ENCODE assay signal across 8 cellular contexts in the genomic region with DNA sequence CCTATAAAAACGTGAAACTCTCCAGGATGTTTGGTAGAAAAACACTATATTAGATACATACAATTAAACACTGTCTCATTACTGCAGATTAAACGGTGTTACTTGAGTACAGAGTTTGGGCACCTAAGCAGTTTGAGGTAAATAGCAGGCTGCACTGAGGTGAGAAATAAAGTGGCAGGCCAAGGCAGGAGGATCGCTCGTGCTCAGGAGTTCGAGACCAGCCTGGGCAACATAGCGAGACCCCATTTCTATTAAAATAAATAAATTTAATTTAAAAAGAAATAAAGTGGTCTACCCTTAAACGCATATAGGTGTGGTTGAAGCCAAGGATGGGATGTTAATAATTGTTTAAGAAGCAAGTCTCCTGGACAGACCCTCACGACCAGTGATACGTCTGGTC. TPM values are rescaled to one million over a fixed set of nuclear protein-coding genes. Genes with fewer than 3 reads are reported as not detected.
DNase-seq lines count a peak whose midpoint lies in the region; ATAC-seq and TF ChIP-seq lines count a peak whose summit lies in the region.

No MANE protein-coding gene starts in this region.

- CTCF ChIA-PET in BJ (lab: Yijun Ruan, JAX), result interaction anchor here (0.6 kb wide), 1 partner anchor 71 kb away, joined by 3 read pairs; no protein-coding TSS in a partner anchor

- H3K9me3 Mint-ChIP-seq in dendritic cell treated with granulocyte-macrophage colony-stimulating factor and Interleukin-4, amounts not matched to agents 40 ng/mL and 50 ng/mL, for 4 days, result no peaks in the 10 kb centered on the region
- no peaks in the 10 kb centered on the region for H3K9me3 Mint-ChIP-seq in naive B cell

- peak overlapping the region; percentile 95 for H3K4me3 Mint-ChIP-seq in dendritic cell treated with granulocyte-macrophage colony-stimulating factor and Interleukin-4, amounts not matched to agents 40 ng/mL and 50 ng/mL, for 4 days
- H3K4me3 Mint-ChIP-seq in naive B cell, result peak overlapping the region; percentile 93 to 99 (median 98)

- no peaks in the 10 kb centered on the region for H3K27me3 Mint-ChIP-seq in dendritic cell treated with granulocyte-macrophage colony-stimulating factor and Interleukin-4, amounts not matched to agents 40 ng/mL and 50 ng/mL, for 4 days
- H3K27me3 Mint-ChIP-seq in naive B cell, result no peaks in the 10 kb centered on the region

- no peak for DNase-seq in BJ (ENCODE audit: low read depth)
- DNase-seq in naive B cell, result no peak
- no peak for DNase-seq in NCI-H1048 (lab: John Stamatoyannopoulos, UW)
- no peak for DNase-seq in NCI-H146 treated with DMSO at 0.1 percent for 48 hours (lab: John Stamatoyannopoulos, UW; ENCODE audit: unreplicated experiment)

- peaks cover 20% of the 10 kb centered on the region for H3K36me3 Mint-ChIP-seq in dendritic cell treated with granulocyte-macrophage colony-stimulating factor and Interleukin-4, amounts not matched to agents 40 ng/mL and 50 ng/mL, for 4 days (ENCODE audit: low read depth)
- H3K36me3 Mint-ChIP-seq in naive B cell, result no peaks in the 10 kb centered on the region

- no peak overlapping the region for H2AFZ ChIP-seq in Loucy (ENCODE audit: low read length)

- ATAC-seq in naive B cell (ENCODE audit: low read depth in 2 of 2) (no peak), HG02870 (IDR thresholded peaks at IDR 0.05; ENCODE audit: unreplicated experiment) (no peak), HG02852 (IDR thresholded peaks at IDR 0.05; ENCODE audit: unreplicated experiment) (no peak)

- peak overlapping the region; percentile 95 for H3K4me2 ChIP-seq in Loucy (ENCODE audit: low read depth, low read length, poor library complexity, severe bottlenecking)

- peak overlapping the region; percentile 96 for H3K27ac Mint-ChIP-seq in dendritic cell treated with granulocyte-macrophage colony-stimulating factor and Interleukin-4, amounts not matched to agents 40 ng/mL and 50 ng/mL, for 4 days
- peak overlapping the region in 4 of 6 donors; percentile 59 to 98 (median 79) for H3K27ac Mint-ChIP-seq in naive B cell

- POLR2A ChIA-PET in BJ (lab: Charles Lee), result interaction anchor here (0.6 kb wide), 1 partner anchor 10 kb away, joined by 3 read pairs; no protein-coding TSS in a partner anchor

- no peak for TF ChIP-seq CTCF in BJ (IDR thresholded peaks at IDR 0.05; ENCODE audit: insufficient read depth, low read depth, low read length)
- no peak for TF ChIP-seq CTCF in Loucy (conservative IDR thresholded peaks at IDR 0.05; ENCODE audit: low read length)

- H3K4me3 ChIP-seq in BJ (ENCODE audit: low read depth, low read length), result peak overlapping the region; percentile 68
- peak overlapping the region; percentile 98 for H3K4me3 ChIP-seq in Loucy (ENCODE audit: low read length, poor library complexity, severe bottlenecking)

- peaks cover 10% of the 10 kb centered on the region for H3K4me1 Mint-ChIP-seq in dendritic cell treated with granulocyte-macrophage colony-stimulating factor and Interleukin-4, amounts not matched to agents 40 ng/mL and 50 ng/mL, for 4 days (ENCODE audit: low read depth)
- H3K4me1 Mint-ChIP-seq in naive B cell, result peaks cover 9 to 14% (median 10%) of the 10 kb centered on the region in 3 donors

- peaks cover 22% of the 10 kb centered on the region for H4K20me1 ChIP-seq in Loucy (ENCODE audit: insufficient read depth, low read length, poor library complexity, severe bottlenecking)

- H3K27me3 ChIP-seq in BJ (ENCODE audit: control insufficient read depth, insufficient read depth, low read length) (no peaks in the 10 kb centered on the region), Loucy (ENCODE audit: insufficient read depth, low read length, poor library complexity, severe bottlenecking) (no peaks in the 10 kb centered on the region)

- H3K36me3 ChIP-seq in BJ (ENCODE audit: control insufficient read depth, insufficient read depth, low read length) (no peaks in the 10 kb centered on the region), Loucy (ENCODE audit: insufficient read depth, low read length) (no peaks in the 10 kb centered on the region)

- no peaks in the 10 kb centered on the region for H3K9me3 ChIP-seq in Loucy (ENCODE audit: insufficient read depth, low read depth, low read length)

- H3K79me2 ChIP-seq in Loucy (ENCODE audit: insufficient read depth, low read length), result peaks cover 37% of the 10 kb centered on the region

- H3K9me2 ChIP-seq in Loucy (replicated peaks; ENCODE audit: low read depth, low read length), result no peaks in the 10 kb centered on the region

- H3K4me1 ChIP-seq in Loucy (ENCODE audit: insufficient read depth, low read length, poor library complexity, severe bottlenecking), result no peaks in the 10 kb centered on the region

- intact Hi-C loops in dendritic cell treated with granulocyte-macrophage colony-stimulating factor and Interleukin-4, amounts not matched to agents 40 ng/mL and 50 ng/mL, for 4 days (cut with micrococcal nuclease), result loop anchor here (5.0 kb wide), 1 partner anchor 386 kb away; no protein-coding TSS in a partner anchor

- peak overlapping the region; percentile 99 for H3K9ac ChIP-seq in Loucy (ENCODE audit: low read depth, low read length, poor library complexity, severe bottlenecking)

- H3F3A ChIP-seq in Loucy (ENCODE audit: low read depth), result no peaks in the 10 kb centered on the region

RNA-seq across cellular contexts. Expression of a gene that starts 1.2 kb away (rescaled TPM):
- polyA plus RNA-seq in BJ (2011; rRNA removed), result 27.9 and 28.8 TPM in 2 replicates
- polyA minus RNA-seq in BJ (2011; rRNA and poly(A)+ RNA removed), result 23.0 and 33.6 TPM in 2 replicates
- polyA plus RNA-seq in naive B cell (ENCODE audit: low read depth in 6 of 6), result 10 to 100 TPM; 19.9 to 51.7 (median 34.4) TPM
